ENCODE assay signal across 8 cellular contexts in genomic region chr20:38997622-38998021, GRCh38. TPM values are rescaled to one million over a fixed set of nuclear protein-coding genes. Genes with fewer than 3 reads are reported as not detected.
DNase-seq lines count a peak whose midpoint lies in the region; ATAC-seq lines count a peak whose summit lies in the region.

No MANE protein-coding gene starts in this region.

- DNase-seq in GM19240 (ENCODE audit: insufficient read length, low spot score) (peak; percentile 37), iPS-NIHi11 (ENCODE audit: low spot score) (no peak), left colon (no peak), HPDE6-E6E7 (ENCODE audit: extremely low spot score) (no peak)
- DNase-seq in activated CD4-positive, alpha-beta memory T cell treated with anti-CD3 and anti-CD28 coated beads for 36 hours = peak; percentile 83
- peak; percentile 40 for DNase-seq in stimulated activated CD4-positive, alpha-beta T cell treated with anti-CD3 and anti-CD28 coated beads, Interleukin-2, amount 100 ng/mL, for 4 hours (ENCODE audit: low read depth)

- peak overlapping the region; percentile 9 for H3K27ac Mint-ChIP-seq in activated CD4-positive, alpha-beta memory T cell treated with anti-CD3 and anti-CD28 coated beads for 36 hours

- CTCF ChIA-PET in activated CD4-positive, alpha-beta memory T cell treated with anti-CD3 and anti-CD28 coated beads for 36 hours (lab: Charles Lee) = interaction anchor here (0.6 to 2.8 kb wide), 8 partner anchors 10 to 76 kb away, joined by 3 to 11 read pairs (median 4); partner anchors contain the start of genes DHX35 and FAM83D

- intact Hi-C loops in activated CD4-positive, alpha-beta memory T cell treated with anti-CD3 and anti-CD28 coated beads for 36 hours (cut with micrococcal nuclease) = loop anchor here (2.0 kb wide), 2 partner anchors 23 to 35 kb away; partner anchors contain the start of gene DHX35
- intact Hi-C loops in left colon (cut with DNase I, micrococcal nuclease) = no loop called here

- H3K4me3 Mint-ChIP-seq in activated CD4-positive, alpha-beta memory T cell treated with anti-CD3 and anti-CD28 coated beads for 36 hours = no peak overlapping the region

- peaks cover 22% of the 10 kb centered on the region for H3K4me1 Mint-ChIP-seq in activated CD4-positive, alpha-beta memory T cell treated with anti-CD3 and anti-CD28 coated beads for 36 hours (ENCODE audit: low read depth)

- peak; percentile 91 for ATAC-seq in HG03103 (IDR thresholded peaks at IDR 0.05; ENCODE audit: low read depth, unreplicated experiment)
- ATAC-seq in esophagus mucosa = no peak
- no peak for ATAC-seq in left colon

- H3K36me3 Mint-ChIP-seq in activated CD4-positive, alpha-beta memory T cell treated with anti-CD3 and anti-CD28 coated beads for 36 hours = peaks cover 43% of the 10 kb centered on the region

- no peaks in the 10 kb centered on the region for H3K27me3 Mint-ChIP-seq in activated CD4-positive, alpha-beta memory T cell treated with anti-CD3 and anti-CD28 coated beads for 36 hours

- POLR2A ChIA-PET in activated CD4-positive, alpha-beta memory T cell treated with anti-CD3 and anti-CD28 coated beads for 36 hours (lab: Charles Lee) = interaction anchor here (1.1 to 2.2 kb wide), 2 partner anchors 36 to 72 kb away, joined by 5 to 10 read pairs; partner anchors contain the start of genes DHX35 and FAM83D

- H3K9me3 Mint-ChIP-seq in activated CD4-positive, alpha-beta memory T cell treated with anti-CD3 and anti-CD28 coated beads for 36 hours = no peaks in the 10 kb centered on the region

RNA-seq across cellular contexts. Expression of gene DHX35, which starts 35.5 kb away (rescaled TPM):
- 1 to 10 TPM; 7.7 to 8.3 TPM for total RNA-seq in activated CD4-positive, alpha-beta memory T cell treated with anti-CD3 and anti-CD28 coated beads for 36 hours
- total RNA-seq in esophagus mucosa (6.3 TPM), left colon (10 to 100 TPM; 14.0 to 14.1 TPM)

Comparison
In these comparisons a context has a peak if more than half of its experiments do, and no peak if none do; other contexts are left out.
1. DNase-seq: peak in GM19240 (single experiment), activated CD4-positive, alpha-beta memory T cell treated with anti-CD3 and anti-CD28 coated beads for 36 hours (single experiment) and stimulated activated CD4-positive, alpha-beta T cell treated with anti-CD3 and anti-CD28 coated beads, Interleukin-2, amount 100 ng/mL, for 4 hours (single experiment); none in iPS-NIHi11 (single experiment), left colon (0 of 2) and HPDE6-E6E7 (single experiment).